ENCODE assay signal across 9 cellular contexts in the genomic region with DNA sequence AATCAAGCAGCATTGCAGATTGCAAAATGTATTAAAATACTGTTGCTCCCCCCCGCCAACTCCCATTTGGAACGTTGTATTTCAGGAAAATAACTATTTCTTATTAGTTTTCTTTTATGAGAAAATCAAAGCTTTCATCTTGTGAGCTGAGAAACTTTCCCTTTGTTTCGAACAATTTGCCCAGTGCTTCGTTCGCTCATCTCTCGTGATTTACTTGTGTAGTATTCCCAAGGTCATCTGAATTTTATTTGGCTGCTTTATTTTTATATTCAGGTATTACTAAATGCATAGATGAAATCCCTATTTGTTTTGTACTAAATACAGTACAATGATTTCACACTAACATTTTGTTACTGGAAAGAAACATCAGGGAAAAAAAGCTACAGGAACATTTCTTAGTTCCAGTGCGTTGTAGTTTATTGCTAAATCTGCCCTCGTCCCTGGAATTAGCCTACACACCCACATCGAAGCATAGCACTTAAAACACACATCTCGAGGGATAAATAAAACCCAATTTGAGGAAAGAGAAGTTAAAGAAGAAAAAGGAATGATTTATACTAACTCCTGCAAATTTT. TPM values are rescaled to one million over a fixed set of nuclear protein-coding genes. Genes with fewer than 3 reads are reported as not detected.
DNase-seq lines count a peak whose midpoint lies in the region; ATAC-seq and TF ChIP-seq lines count a peak whose summit lies in the region.
"Had no signal": no experiment of that assay in that cellular context is flagged by ENCODE, and none has a peak within 500 bp of the region (broad histone marks: within the 10 kb centered on the region; RNA-seq: fewer than 3 reads in every experiment).

No MANE protein-coding gene starts in this region.

- H3K27ac ChIP-seq in KMS-11, result peak overlapping the region; percentile 8; the same call in 1 of the 2 replicates
- H3K27ac ChIP-seq in lower lobe of right lung, result peak overlapping the region; percentile 91
- H3K27ac ChIP-seq in upper lobe of right lung, result peak overlapping the region; percentile 26

- peak overlapping the region; percentile 55 for H3K4me2 ChIP-seq in KMS-11

- peak in 1 of 2 donors; percentile 22 for ATAC-seq in lower lobe of right lung
- no peak for ATAC-seq in upper lobe of right lung

- POLR2A ChIA-PET in Caco-2 (lab: Charles Lee), result no interaction called here
- POLR2A ChIA-PET in MCF 10A (lab: Yijun Ruan, JAX), result interaction anchor here (0.5 to 6.7 kb wide), 22 partner anchors 12 to 780 kb away, joined by 3 to 239 read pairs (median 4); a partner anchor contains a TSS

- H3K9me3 ChIP-seq in Caco-2, result no peaks in the 10 kb centered on the region
- no peaks in the 10 kb centered on the region for H3K9me3 ChIP-seq in lower lobe of right lung
- H3K9me3 ChIP-seq in upper lobe of right lung, result no peaks in the 10 kb centered on the region

- H3K4me3 Mint-ChIP-seq in Caco-2 (ENCODE audit: unreplicated experiment), result peak overlapping the region; percentile 80
- H3K4me3 Mint-ChIP-seq in MCF 10A (ENCODE audit: unreplicated experiment), result peak overlapping the region; percentile 87

- no peaks in the 10 kb centered on the region for H3K27me3 ChIP-seq in Caco-2 (replicated peaks; ENCODE audit: control insufficient read depth, insufficient read depth, low read length)
- H3K27me3 ChIP-seq in KMS-11 (ENCODE audit: insufficient read depth, low read depth), result no peaks in the 10 kb centered on the region
- no peaks in the 10 kb centered on the region for H3K27me3 ChIP-seq in lower lobe of right lung (ENCODE audit: low read depth)
- H3K27me3 ChIP-seq in upper lobe of right lung, result no peaks in the 10 kb centered on the region

- DNase-seq in Caco-2 (no peak), MCF 10A (ENCODE audit: unreplicated experiment) (peak; percentile 32), lower lobe of right lung (no peak), upper lobe of right lung (no peak), NCI-H187 treated with DMSO at 0.1 percent for 48 hours (lab: John Stamatoyannopoulos, UW) (no peak), GM10266 (ENCODE audit: extremely low spot score) (no peak)
- DNase-seq in activated CD4-positive, alpha-beta T cell treated with anti-CD3 and anti-CD28 coated beads for 48 hours, result no peak

- peak overlapping the region; percentile 98 for H3K27ac Mint-ChIP-seq in Caco-2 (ENCODE audit: unreplicated experiment)
- peak overlapping the region; percentile 82 for H3K27ac Mint-ChIP-seq in MCF 10A (ENCODE audit: low read depth, unreplicated experiment)

- no peaks in the 10 kb centered on the region for H3K36me3 ChIP-seq in Caco-2 (ENCODE audit: control insufficient read depth, insufficient read depth, low read length)
- H3K36me3 ChIP-seq in KMS-11 (ENCODE audit: insufficient read depth), result no peaks in the 10 kb centered on the region
- no peaks in the 10 kb centered on the region for H3K36me3 ChIP-seq in lower lobe of right lung
- no peaks in the 10 kb centered on the region for H3K36me3 ChIP-seq in upper lobe of right lung

- no peaks in the 10 kb centered on the region for H4K20me1 ChIP-seq in KMS-11 (ENCODE audit: insufficient read depth)

- TF ChIP-seq CTCF in Caco-2 (IDR thresholded peaks at IDR 0.05; ENCODE audit: insufficient read depth in 1 of 2, low read depth in 1 of 2, low read length in 1 of 2, severe bottlenecking in 1 of 2, unreplicated experiment in 1 of 2) (no peak), KMS-11 (conservative IDR thresholded peaks at IDR 0.05; ENCODE audit: low read depth, low read length) (no peak), MCF 10A (IDR thresholded peaks at IDR 0.05; ENCODE audit: unreplicated experiment) (no peak), lower lobe of right lung (IDR thresholded peaks at IDR 0.05) (no peak), upper lobe of right lung (IDR thresholded peaks at IDR 0.05) (no peak), GM10266 (IDR thresholded peaks at IDR 0.05; ENCODE audit: control insufficient read depth, insufficient read depth, low read depth, missing control alignments) (no peak)

- H3K4me1 Mint-ChIP-seq in Caco-2 (ENCODE audit: low read depth, unreplicated experiment) (no peaks in the 10 kb centered on the region), MCF 10A (ENCODE audit: insufficient read depth, unreplicated experiment) (no peaks in the 10 kb centered on the region)

- intact Hi-C loops in Caco-2 (cut with micrococcal nuclease; ENCODE audit: unreplicated experiment) (loop anchor here (1.0 to 2.0 kb wide), 2 partner anchors 86 to 227 kb away; a partner anchor contains a TSS), MCF 10A (cut with micrococcal nuclease) (loop anchor here (1.0 to 10.0 kb wide), 6 partner anchors 16 to 228 kb away; a partner anchor contains a TSS), lower lobe of right lung (cut with DNase I) (no loop called here), upper lobe of right lung (cut with DNase I) (loop anchor here (10.0 kb wide), 1 partner anchor 215 kb away; no protein-coding TSS in a partner anchor)

- H3K4me1 ChIP-seq in Caco-2 (peaks cover 9% of the 10 kb centered on the region; the same call in 1 of the 2 replicates), KMS-11 (ENCODE audit: low read depth, poor library complexity, severe bottlenecking) (peaks cover 18% of the 10 kb centered on the region), lower lobe of right lung (peaks cover 13% of the 10 kb centered on the region), upper lobe of right lung (no peaks in the 10 kb centered on the region)

- CTCF ChIA-PET in Caco-2 (lab: Charles Lee) (interaction anchor here (0.9 to 1.0 kb wide), 2 partner anchors 110 to 126 kb away, joined by 3 read pairs; no protein-coding TSS in a partner anchor), MCF 10A (lab: Yijun Ruan, JAX) (interaction anchor here (1.0 to 1.9 kb wide), 4 partner anchors 183 to 236 kb away, joined by 3 to 6 read pairs (median 4); a partner anchor contains a TSS)

- H3K36me3 Mint-ChIP-seq in Caco-2 (ENCODE audit: insufficient read depth, unreplicated experiment), result peaks cover 17% of the 10 kb centered on the region
- H3K36me3 Mint-ChIP-seq in MCF 10A (ENCODE audit: insufficient read depth, unreplicated experiment), result peaks cover 17% of the 10 kb centered on the region

- BruUV-seq in Caco-2 (replicated peaks; lab: Mats Ljungman, UMichigan) (no TSS peak), MCF 10A (replicated peaks; lab: Mats Ljungman, UMichigan) (no TSS peak)

- H3K4me3 ChIP-seq in Caco-2 (ENCODE audit: low read depth, low read length) (peak overlapping the region; percentile 89), KMS-11 (IDR thresholded peaks at IDR 0.05; ENCODE audit: insufficient read depth, low read depth, low read length) (no peak overlapping the region), lower lobe of right lung (peak overlapping the region; percentile 75), upper lobe of right lung (peak overlapping the region; percentile 74)

- H3K79me2 ChIP-seq in KMS-11 (ENCODE audit: insufficient read depth, low read depth), result no peaks in the 10 kb centered on the region

- H3K27me3 Mint-ChIP-seq in Caco-2 (ENCODE audit: insufficient read depth, unreplicated experiment) (peaks cover 4% of the 10 kb centered on the region), MCF 10A (ENCODE audit: insufficient read depth, unreplicated experiment) (no peaks in the 10 kb centered on the region)

- H3K9me3 Mint-ChIP-seq in Caco-2 (ENCODE audit: unreplicated experiment) (no peaks in the 10 kb centered on the region), MCF 10A (ENCODE audit: unreplicated experiment) (no peaks in the 10 kb centered on the region)

- H3K9ac ChIP-seq in KMS-11, result peak overlapping the region; percentile 75; the same call in 1 of the 2 replicates

- peak overlapping the region; percentile 65 for H2AFZ ChIP-seq in KMS-11 (ENCODE audit: low read depth)

RNA-seq across cellular contexts. Expression of a gene that starts 12.0 kb away (rescaled TPM):
- total RNA-seq in Caco-2 (2022), result not detected in 2 replicates
- total RNA-seq in MCF 10A (2022), result not detected in 2 replicates
- not detected for total RNA-seq in lower lobe of right lung
- total RNA-seq in upper lobe of right lung, result not detected
- total RNA-seq: NCI-H460 had no signal

Comparison
In these comparisons a context has a peak if more than half of its experiments do, and no peak if none do; other contexts are left out.
1. H3K27ac ChIP-seq: peak in every context shown above with its lines; median percentile 91 in lower lobe of right lung; 26 in upper lobe of right lung; 8 in KMS-11.